ENCODE assay signal across 10 cellular contexts in the genomic region with DNA sequence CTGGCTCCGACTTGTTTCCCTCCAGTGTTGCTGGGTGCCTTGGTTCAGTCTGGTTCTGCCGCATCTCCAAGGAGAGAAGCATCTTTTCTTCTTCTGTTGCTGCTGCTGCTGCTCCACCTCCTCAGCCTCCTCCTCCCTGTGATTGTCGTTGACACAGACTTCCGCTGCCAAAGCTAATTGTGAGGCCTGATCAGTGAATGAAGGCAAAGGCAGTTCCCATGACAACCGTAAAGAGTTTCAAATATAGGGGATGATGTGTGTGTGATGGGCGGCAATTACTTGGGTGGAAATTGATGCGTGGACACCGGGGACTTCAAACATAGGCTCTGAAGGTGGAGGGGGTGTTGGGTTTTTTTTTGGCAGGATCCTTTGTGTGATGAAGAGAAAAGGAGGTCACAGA. TPM values are rescaled to one million over a fixed set of nuclear protein-coding genes. Genes with fewer than 3 reads are reported as not detected.
DNase-seq lines count a peak whose midpoint lies in the region; ATAC-seq and TF ChIP-seq lines count a peak whose summit lies in the region.
"Had no signal": no experiment of that assay in that cellular context is flagged by ENCODE, and none has a peak within 500 bp of the region (broad histone marks: within the 10 kb centered on the region; RNA-seq: fewer than 3 reads in every experiment).

No MANE protein-coding gene starts in this region.

- no peak overlapping the region for H3K4me3 Mint-ChIP-seq in activated naive CD4-positive, alpha-beta T cell treated with anti-CD3 and anti-CD28 coated beads for 36 hours

- H3K4ac ChIP-seq in mesenchymal stem cell (ENCODE audit: low read depth in 1 of 2, low read length in 2 of 2): no peak overlapping the region

- H3K4me2 ChIP-seq in BLaER1 treated with 17β-estradiol and CSF1 and Interleukin-3, amounts not matched to agents 10 nM and 100 nM: peak overlapping the region; percentile 25 to 99 (median 97); a peak in 20 of 22 replicates
- no peak overlapping the region for H3K4me2 ChIP-seq in mesenchymal stem cell (ENCODE audit: low read length, poor library complexity, severe bottlenecking)

- H3K4me1 Mint-ChIP-seq in activated naive CD4-positive, alpha-beta T cell treated with anti-CD3 and anti-CD28 coated beads for 36 hours (ENCODE audit: low read depth): peaks cover 84% of the 10 kb centered on the region

- H2AFZ ChIP-seq in mesenchymal stem cell (ENCODE audit: low read depth, low read length): no peak overlapping the region

- no peaks in the 10 kb centered on the region for H3K27me3 Mint-ChIP-seq in activated naive CD4-positive, alpha-beta T cell treated with anti-CD3 and anti-CD28 coated beads for 36 hours (ENCODE audit: low read depth)

- H3K36me3 ChIP-seq in BLaER1 treated with 17β-estradiol and CSF1 and Interleukin-3, amounts not matched to agents 10 nM and 100 nM: peaks cover 18 to 62% (median 55%) of the 10 kb centered on the region in 11 experiments; a peak in 21 of 22 replicates
- H3K36me3 ChIP-seq in mesenchymal stem cell (ENCODE audit: control insufficient read depth in 1 of 2, insufficient read depth in 2 of 2, low read depth in 1 of 2, low read length in 2 of 2): peaks cover 0 to 4% of the 10 kb centered on the region in 2 experiments
- H3K36me3 ChIP-seq: sigmoid colon had no signal

- no peak for TF ChIP-seq CTCF in coronary artery (IDR thresholded peaks at IDR 0.05)

- H2BK120ac ChIP-seq in mesenchymal stem cell (ENCODE audit: low read depth, low read length): no peak overlapping the region

- no peak overlapping the region for H3K27ac ChIP-seq in BLaER1 treated with 17β-estradiol and CSF1 and Interleukin-3, amounts not matched to agents 10 nM and 100 nM
- H3K27ac ChIP-seq in mesenchymal stem cell (ENCODE audit: low read length, poor library complexity, severe bottlenecking): no peak overlapping the region
- no peak overlapping the region for H3K27ac ChIP-seq in coronary artery
- H3K27ac ChIP-seq: sigmoid colon had no signal

- H2BK15ac ChIP-seq in mesenchymal stem cell (ENCODE audit: low read depth, poor library complexity, severe bottlenecking): peak overlapping the region; percentile 78

- H3K23ac ChIP-seq in mesenchymal stem cell (ENCODE audit: low read length in 2 of 2): no peak overlapping the region

- 93% methylated on average over 8 of the region's 8 CpGs for WGBS in mesenchymal stem cell

- H3K9me3 ChIP-seq in BLaER1 treated with 17β-estradiol and CSF1 and Interleukin-3, amounts not matched to agents 10 nM and 100 nM (replicated peaks in 1 of 11): no peaks in the 10 kb centered on the region
- no peaks in the 10 kb centered on the region for H3K9me3 ChIP-seq in mesenchymal stem cell (ENCODE audit: control insufficient read depth, low read length)
- H3K9me3 ChIP-seq: sigmoid colon had no signal

- no peak overlapping the region for H3K18ac ChIP-seq in mesenchymal stem cell (ENCODE audit: low read depth in 1 of 2, low read length in 2 of 2)

- H3K4me3 ChIP-seq in BLaER1 treated with 17β-estradiol and CSF1 and Interleukin-3, amounts not matched to agents 10 nM and 100 nM: no peak overlapping the region
- H3K4me3 ChIP-seq in mesenchymal stem cell (ENCODE audit: insufficient read depth in 1 of 2, low read depth in 1 of 2, low read length in 2 of 2) (no peak overlapping the region), coronary artery (no peak overlapping the region)
- H3K4me3 ChIP-seq: sigmoid colon had no signal

- intact Hi-C loops in activated naive CD4-positive, alpha-beta T cell treated with anti-CD3 and anti-CD28 coated beads for 36 hours (cut with micrococcal nuclease): no loop called here

- H3K4me1 ChIP-seq in BLaER1 treated with 17β-estradiol and CSF1 and Interleukin-3, amounts not matched to agents 10 nM and 100 nM: peaks cover 96 to 99% (median 98%) of the 10 kb centered on the region in 10 experiments
- peaks cover 29% of the 10 kb centered on the region for H3K4me1 ChIP-seq in mesenchymal stem cell (ENCODE audit: control insufficient read depth, insufficient read depth, low read depth, low read length)

- H3K9me3 Mint-ChIP-seq in activated naive CD4-positive, alpha-beta T cell treated with anti-CD3 and anti-CD28 coated beads for 36 hours: no peaks in the 10 kb centered on the region

- peak overlapping the region in 2 of 11 experiments; percentile 4 to 69; a peak in 2 of 22 replicates for H3K9ac ChIP-seq in BLaER1 treated with 17β-estradiol and CSF1 and Interleukin-3, amounts not matched to agents 10 nM and 100 nM
- no peak overlapping the region for H3K9ac ChIP-seq in mesenchymal stem cell (ENCODE audit: low read length)

- H3K79me1 ChIP-seq in mesenchymal stem cell (replicated peaks; ENCODE audit: low read length, poor library complexity, severe bottlenecking): peaks cover 45% of the 10 kb centered on the region

- H3K14ac ChIP-seq in mesenchymal stem cell (ENCODE audit: low read length in 2 of 2): no peak overlapping the region

- no peak overlapping the region for H2BK12ac ChIP-seq in mesenchymal stem cell (ENCODE audit: low read length in 2 of 2)

- CTCF ChIA-PET in activated naive CD4-positive, alpha-beta T cell treated with anti-CD3 and anti-CD28 coated beads for 36 hours (lab: Charles Lee): interaction anchor here (0.6 to 1.7 kb wide), 5 partner anchors 11 to 166 kb away, joined by 3 to 14 read pairs (median 4); no protein-coding TSS in a partner anchor

- peak; percentile 33 for DNase-seq in COR-L47 (lab: John Stamatoyannopoulos, UW)
- peak; percentile 52 for DNase-seq in activated naive CD4-positive, alpha-beta T cell treated with anti-CD3 and anti-CD28 coated beads for 36 hours
- DNase-seq in mesenchymal stem cell: no peak
- no peak for DNase-seq in LoVo (ENCODE audit: low spot score)
- DNase-seq in coronary artery (ENCODE audit: low spot score): no peak
- DNase-seq: SHP77 treated with DMSO at 0.1 percent for 48 hours, sigmoid colon had no signal

- peak overlapping the region; percentile 60 for H3K27ac Mint-ChIP-seq in activated naive CD4-positive, alpha-beta T cell treated with anti-CD3 and anti-CD28 coated beads for 36 hours

- ATAC-seq in HG03460 (IDR thresholded peaks at IDR 0.05; ENCODE audit: unreplicated experiment) (no peak), GM19397 (IDR thresholded peaks at IDR 0.05; ENCODE audit: unreplicated experiment) (no peak)

- H4K20me1 ChIP-seq in BLaER1 treated with 17β-estradiol and CSF1 and Interleukin-3, amounts not matched to agents 10 nM and 100 nM: peaks cover 98 to 100% (median 99%) of the 10 kb centered on the region in 11 experiments

- H2BK5ac ChIP-seq in mesenchymal stem cell (ENCODE audit: low read depth, low read length, poor library complexity, severe bottlenecking): no peak overlapping the region

- H4K8ac ChIP-seq in mesenchymal stem cell (ENCODE audit: low read length): no peak overlapping the region

- no peaks in the 10 kb centered on the region for H3K27me3 ChIP-seq in BLaER1 treated with 17β-estradiol and CSF1 and Interleukin-3, amounts not matched to agents 10 nM and 100 nM
- H3K27me3 ChIP-seq in mesenchymal stem cell (ENCODE audit: control insufficient read depth in 1 of 2, insufficient read depth in 1 of 2, low read length in 2 of 2): peaks cover 0 to 34% of the 10 kb centered on the region in 2 experiments
- H3K27me3 ChIP-seq: sigmoid colon had no signal

- H3K36me3 Mint-ChIP-seq in activated naive CD4-positive, alpha-beta T cell treated with anti-CD3 and anti-CD28 coated beads for 36 hours (ENCODE audit: low read depth): peaks cover 11% of the 10 kb centered on the region

- no peak overlapping the region for H2AK5ac ChIP-seq in mesenchymal stem cell (ENCODE audit: low read length, severe bottlenecking)

- no peak overlapping the region for H4K91ac ChIP-seq in mesenchymal stem cell (ENCODE audit: low read length)

RNA-seq across cellular contexts. Expression of gene TET3, which starts 13.7 kb away (rescaled TPM):
- total RNA-seq in activated naive CD4-positive, alpha-beta T cell treated with anti-CD3 and anti-CD28 coated beads for 36 hours: 10 to 100 TPM; 14.4 to 15.2 TPM
- polyA plus RNA-seq in mesenchymal stem cell (2013, experiment 1 of 2): 3.7 TPM
- 3.4 TPM for polyA plus RNA-seq in mesenchymal stem cell (2013, experiment 2 of 2)

Comparison
In these comparisons a context has a peak if more than half of its experiments do, and no peak if none do; other contexts are left out.
1. DNase-seq: peak in COR-L47 (single experiment) and activated naive CD4-positive, alpha-beta T cell treated with anti-CD3 and anti-CD28 coated beads for 36 hours (single experiment); none in mesenchymal stem cell (single experiment), LoVo (single experiment) and coronary artery (single experiment).